1 cellular context compared by ENCODE assay signal in genomic region chr14:23567186-23568020, GRCh38.
A peak's percentile ranks its signal among the peaks of the same experiment; 100 is the strongest.
TF ChIP-seq lines count a peak whose summit lies in the region.

A gene with protein sequence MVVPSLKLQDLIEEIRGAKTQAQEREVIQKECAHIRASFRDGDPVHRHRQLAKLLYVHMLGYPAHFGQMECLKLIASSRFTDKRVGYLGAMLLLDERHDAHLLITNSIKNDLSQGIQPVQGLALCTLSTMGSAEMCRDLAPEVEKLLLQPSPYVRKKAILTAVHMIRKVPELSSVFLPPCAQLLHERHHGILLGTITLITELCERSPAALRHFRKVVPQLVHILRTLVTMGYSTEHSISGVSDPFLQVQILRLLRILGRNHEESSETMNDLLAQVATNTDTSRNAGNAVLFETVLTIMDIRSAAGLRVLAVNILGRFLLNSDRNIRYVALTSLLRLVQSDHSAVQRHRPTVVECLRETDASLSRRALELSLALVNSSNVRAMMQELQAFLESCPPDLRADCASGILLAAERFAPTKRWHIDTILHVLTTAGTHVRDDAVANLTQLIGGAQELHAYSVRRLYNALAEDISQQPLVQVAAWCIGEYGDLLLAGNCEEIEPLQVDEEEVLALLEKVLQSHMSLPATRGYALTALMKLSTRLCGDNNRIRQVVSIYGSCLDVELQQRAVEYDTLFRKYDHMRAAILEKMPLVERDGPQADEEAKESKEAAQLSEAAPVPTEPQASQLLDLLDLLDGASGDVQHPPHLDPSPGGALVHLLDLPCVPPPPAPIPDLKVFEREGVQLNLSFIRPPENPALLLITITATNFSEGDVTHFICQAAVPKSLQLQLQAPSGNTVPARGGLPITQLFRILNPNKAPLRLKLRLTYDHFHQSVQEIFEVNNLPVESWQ (minus strand): TSS chr14:23567791. CDS start chr14:23567314, 477 bp downstream.

TF ChIP-seq in HepG2, 621 proteins besides CTCF, POLR2A, EP300 and RAD21 (continued from another document and continues in another):
- TF ChIP-seq ZSCAN12 (CRISPR knock-in tag; IDR thresholded peaks at IDR 0.05) (peak; percentile 82), ZNF3 (CRISPR knock-in tag; IDR thresholded peaks at IDR 0.05) (no peak), PHF5A (CRISPR knock-in tag; IDR thresholded peaks at IDR 0.05; ENCODE audit: low read depth, unreplicated experiment) (peak; percentile 87), KAT7 (CRISPR knock-in tag; IDR thresholded peaks at IDR 0.05; ENCODE audit: borderline replicate concordance) (peak; percentile 84), ZNF510 (CRISPR knock-in tag; IDR thresholded peaks at IDR 0.05; ENCODE audit: low read depth) (peak; percentile 96; the same call in 1 of the 2 replicates), ARNT2 (CRISPR knock-in tag; IDR thresholded peaks at IDR 0.05; ENCODE audit: low read depth) (peak; percentile 94; the same call in 1 of the 2 replicates), HMG20A (CRISPR knock-in tag; IDR thresholded peaks at IDR 0.05; ENCODE audit: borderline replicate concordance) (peak; percentile 42; the same call in 1 of the 2 replicates), MYNN (CRISPR knock-in tag; IDR thresholded peaks at IDR 0.05; ENCODE audit: low read depth) (no peak; the same call in 1 of the 2 replicates), FOXA1 (IDR thresholded peaks at IDR 0.05) (no peak), FOXA1 (CRISPR knock-in tag; IDR thresholded peaks at IDR 0.05) (no peak), ATM (IDR thresholded peaks at IDR 0.05; ENCODE audit: borderline replicate concordance) (no peak), ZNF142 (CRISPR knock-in tag; IDR thresholded peaks at IDR 0.05) (no peak), ZNF589 (CRISPR knock-in tag; conservative IDR thresholded peaks at IDR 0.05) (peak; percentile 93), STAT5B (CRISPR knock-in tag; IDR thresholded peaks at IDR 0.05) (peak; percentile 20; the same call in 1 of the 2 replicates), CBX1 (IDR thresholded peaks at IDR 0.05; ENCODE audit: low read depth) (peak; percentile 92), MYC (CRISPR knock-in tag; IDR thresholded peaks at IDR 0.05; ENCODE audit: borderline replicate concordance) (peak; percentile 74), SKI (IDR thresholded peaks at IDR 0.05; ENCODE audit: partially characterized antibody) (no peak), TBL1XR1 (IDR thresholded peaks at IDR 0.05; ENCODE audit: borderline replicate concordance, low read length, partially characterized antibody) (no peak), ZNF296 (CRISPR knock-in tag; conservative IDR thresholded peaks at IDR 0.05) (0 out of 2 replicates have a peak, but pooled peaks have one; percentile 77), SRY (CRISPR knock-in tag; IDR thresholded peaks at IDR 0.05) (peak; percentile 97), ZNF788 (CRISPR knock-in tag; IDR thresholded peaks at IDR 0.05; ENCODE audit: borderline replicate concordance) (peak; percentile 80), JUN (CRISPR knock-in tag; IDR thresholded peaks at IDR 0.05) (0 out of 2 replicates have a peak, but pooled peaks have one; percentile 17), STAG1 (CRISPR knock-in tag; IDR thresholded peaks at IDR 0.05) (no peak; the same call in 1 of the 2 replicates), GLMP (CRISPR knock-in tag; IDR thresholded peaks at IDR 0.05; ENCODE audit: borderline replicate concordance) (no peak), NR2F2 (IDR thresholded peaks at IDR 0.05; ENCODE audit: borderline replicate concordance, low read depth) (no peak)
- TF ChIP-seq, protein P1, sequence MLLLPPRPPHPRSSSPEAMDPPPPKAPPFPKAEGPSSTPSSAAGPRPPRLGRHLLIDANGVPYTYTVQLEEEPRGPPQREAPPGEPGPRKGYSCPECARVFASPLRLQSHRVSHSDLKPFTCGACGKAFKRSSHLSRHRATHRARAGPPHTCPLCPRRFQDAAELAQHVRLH (CRISPR knock-in tag; IDR thresholded peaks at IDR 0.05; ENCODE audit: borderline replicate concordance, low read depth), result peak; percentile 86
- TF ChIP-seq, protein P2, sequence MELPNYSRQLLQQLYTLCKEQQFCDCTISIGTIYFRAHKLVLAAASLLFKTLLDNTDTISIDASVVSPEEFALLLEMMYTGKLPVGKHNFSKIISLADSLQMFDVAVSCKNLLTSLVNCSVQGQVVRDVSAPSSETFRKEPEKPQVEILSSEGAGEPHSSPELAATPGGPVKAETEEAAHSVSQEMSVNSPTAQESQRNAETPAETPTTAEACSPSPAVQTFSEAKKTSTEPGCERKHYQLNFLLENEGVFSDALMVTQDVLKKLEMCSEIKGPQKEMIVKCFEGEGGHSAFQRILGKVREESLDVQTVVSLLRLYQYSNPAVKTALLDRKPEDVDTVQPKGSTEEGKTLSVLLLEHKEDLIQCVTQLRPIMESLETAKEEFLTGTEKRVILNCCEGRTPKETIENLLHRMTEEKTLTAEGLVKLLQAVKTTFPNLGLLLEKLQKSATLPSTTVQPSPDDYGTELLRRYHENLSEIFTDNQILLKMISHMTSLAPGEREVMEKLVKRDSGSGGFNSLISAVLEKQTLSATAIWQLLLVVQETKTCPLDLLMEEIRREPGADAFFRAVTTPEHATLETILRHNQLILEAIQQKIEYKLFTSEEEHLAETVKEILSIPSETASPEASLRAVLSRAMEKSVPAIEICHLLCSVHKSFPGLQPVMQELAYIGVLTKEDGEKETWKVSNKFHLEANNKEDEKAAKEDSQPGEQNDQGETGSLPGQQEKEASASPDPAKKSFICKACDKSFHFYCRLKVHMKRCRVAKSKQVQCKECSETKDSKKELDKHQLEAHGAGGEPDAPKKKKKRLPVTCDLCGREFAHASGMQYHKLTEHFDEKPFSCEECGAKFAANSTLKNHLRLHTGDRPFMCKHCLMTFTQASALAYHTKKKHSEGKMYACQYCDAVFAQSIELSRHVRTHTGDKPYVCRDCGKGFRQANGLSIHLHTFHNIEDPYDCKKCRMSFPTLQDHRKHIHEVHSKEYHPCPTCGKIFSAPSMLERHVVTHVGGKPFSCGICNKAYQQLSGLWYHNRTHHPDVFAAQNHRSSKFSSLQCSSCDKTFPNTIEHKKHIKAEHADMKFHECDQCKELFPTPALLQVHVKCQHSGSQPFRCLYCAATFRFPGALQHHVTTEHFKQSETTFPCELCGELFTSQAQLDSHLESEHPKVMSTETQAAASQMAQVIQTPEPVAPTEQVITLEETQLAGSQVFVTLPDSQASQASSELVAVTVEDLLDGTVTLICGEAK (IDR thresholded peaks at IDR 0.05), result no peak
- TF ChIP-seq, protein P2 (CRISPR knock-in tag; IDR thresholded peaks at IDR 0.05), result no peak; the same call in none of the 2 replicates
- TF ChIP-seq, protein P3, sequence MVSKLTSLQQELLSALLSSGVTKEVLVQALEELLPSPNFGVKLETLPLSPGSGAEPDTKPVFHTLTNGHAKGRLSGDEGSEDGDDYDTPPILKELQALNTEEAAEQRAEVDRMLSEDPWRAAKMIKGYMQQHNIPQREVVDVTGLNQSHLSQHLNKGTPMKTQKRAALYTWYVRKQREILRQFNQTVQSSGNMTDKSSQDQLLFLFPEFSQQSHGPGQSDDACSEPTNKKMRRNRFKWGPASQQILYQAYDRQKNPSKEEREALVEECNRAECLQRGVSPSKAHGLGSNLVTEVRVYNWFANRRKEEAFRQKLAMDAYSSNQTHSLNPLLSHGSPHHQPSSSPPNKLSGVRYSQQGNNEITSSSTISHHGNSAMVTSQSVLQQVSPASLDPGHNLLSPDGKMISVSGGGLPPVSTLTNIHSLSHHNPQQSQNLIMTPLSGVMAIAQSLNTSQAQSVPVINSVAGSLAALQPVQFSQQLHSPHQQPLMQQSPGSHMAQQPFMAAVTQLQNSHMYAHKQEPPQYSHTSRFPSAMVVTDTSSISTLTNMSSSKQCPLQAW (CRISPR knock-in tag; IDR thresholded peaks at IDR 0.05), result peak; percentile 98
- TF ChIP-seq, protein P4, sequence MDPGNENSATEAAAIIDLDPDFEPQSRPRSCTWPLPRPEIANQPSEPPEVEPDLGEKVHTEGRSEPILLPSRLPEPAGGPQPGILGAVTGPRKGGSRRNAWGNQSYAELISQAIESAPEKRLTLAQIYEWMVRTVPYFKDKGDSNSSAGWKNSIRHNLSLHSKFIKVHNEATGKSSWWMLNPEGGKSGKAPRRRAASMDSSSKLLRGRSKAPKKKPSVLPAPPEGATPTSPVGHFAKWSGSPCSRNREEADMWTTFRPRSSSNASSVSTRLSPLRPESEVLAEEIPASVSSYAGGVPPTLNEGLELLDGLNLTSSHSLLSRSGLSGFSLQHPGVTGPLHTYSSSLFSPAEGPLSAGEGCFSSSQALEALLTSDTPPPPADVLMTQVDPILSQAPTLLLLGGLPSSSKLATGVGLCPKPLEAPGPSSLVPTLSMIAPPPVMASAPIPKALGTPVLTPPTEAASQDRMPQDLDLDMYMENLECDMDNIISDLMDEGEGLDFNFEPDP (CRISPR knock-in tag; conservative IDR thresholded peaks at IDR 0.05), result no peak
- TF ChIP-seq, protein P5, sequence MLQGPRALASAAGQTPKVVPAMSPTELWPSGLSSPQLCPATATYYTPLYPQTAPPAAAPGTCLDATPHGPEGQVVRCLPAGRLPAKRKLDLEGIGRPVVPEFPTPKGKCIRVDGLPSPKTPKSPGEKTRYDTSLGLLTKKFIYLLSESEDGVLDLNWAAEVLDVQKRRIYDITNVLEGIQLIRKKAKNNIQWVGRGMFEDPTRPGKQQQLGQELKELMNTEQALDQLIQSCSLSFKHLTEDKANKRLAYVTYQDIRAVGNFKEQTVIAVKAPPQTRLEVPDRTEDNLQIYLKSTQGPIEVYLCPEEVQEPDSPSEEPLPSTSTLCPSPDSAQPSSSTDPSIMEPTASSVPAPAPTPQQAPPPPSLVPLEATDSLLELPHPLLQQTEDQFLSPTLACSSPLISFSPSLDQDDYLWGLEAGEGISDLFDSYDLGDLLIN (CRISPR knock-in tag; IDR thresholded peaks at IDR 0.05; ENCODE audit: borderline replicate concordance), result peak; percentile 18; the same call in 1 of the 2 replicates
